ENCODE assay signal across 16 cellular contexts in the genomic region with DNA sequence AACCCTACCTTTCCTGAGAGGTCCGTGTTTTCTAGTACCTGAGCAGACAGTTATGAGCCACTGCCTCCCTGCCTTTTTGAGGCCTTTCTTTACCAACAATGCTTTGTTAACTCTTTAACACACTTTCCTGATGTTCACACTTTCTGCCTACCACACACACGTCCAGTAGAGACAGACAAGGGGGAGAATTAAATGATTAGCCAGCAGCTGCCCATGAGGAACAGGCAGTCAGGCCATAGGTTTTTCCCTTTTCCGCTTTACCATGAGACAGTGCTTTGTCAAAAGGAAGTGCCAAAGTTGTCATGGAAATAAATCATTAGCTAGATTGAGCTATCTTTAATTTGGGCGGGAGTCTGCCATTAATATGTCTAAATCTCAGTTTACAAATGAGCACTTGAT.
DNase-seq lines count a peak whose midpoint lies in the region; ATAC-seq, FAIRE-seq and TF ChIP-seq lines count a peak whose summit lies in the region.
"Had no signal": no experiment of that assay in that cellular context is flagged by ENCODE, and none has a peak within 500 bp of the region (broad histone marks: within the 10 kb centered on the region; RNA-seq: fewer than 3 reads in every experiment).

No MANE protein-coding gene starts in this region.

- TF ChIP-seq POLR2A in H1 (IDR thresholded peaks at IDR 0.05; ENCODE audit: control extremely low read depth in 1 of 2, low read depth in 2 of 2, low read length in 2 of 2), result no peak

- H3K9me3 Mint-ChIP-seq in T-helper 1 cell treated with Interleukin-12 subunit alpha and Interleukin-12 subunit beta and Interleukin-4 antibody, amounts not matched to agents 30 μg/mL and 1 μg/mL, for 36 hours, result no peaks in the 10 kb centered on the region
- no peaks in the 10 kb centered on the region for H3K9me3 Mint-ChIP-seq in WTC11

- FAIRE-seq in H1 (lab: Jason Lieb, UNC), result no peak
- FAIRE-seq: A549 had no signal

- H3K27me3 ChIP-seq in H1 (replicated peaks in 1 of 4; ENCODE audit: control insufficient read depth in 3 of 4, extremely low read depth in 1 of 4, insufficient read depth in 3 of 4, low read length in 3 of 4) (no peaks in the 10 kb centered on the region), neuronal stem cell (ENCODE audit: control insufficient read depth in 3 of 3, insufficient read depth in 3 of 3, low read depth in 1 of 3, low read length in 3 of 3) (no peaks in the 10 kb centered on the region)
- H3K27me3 ChIP-seq: adrenal gland, left lung had no signal

- H3K4me2 ChIP-seq in H1 (ENCODE audit: insufficient read depth in 1 of 2, low read depth in 2 of 2, low read length in 2 of 2), result no peak overlapping the region
- H3K4me2 ChIP-seq in neuronal stem cell (ENCODE audit: insufficient read depth, low read length, poor library complexity, severe bottlenecking), result no peak overlapping the region
- H3K4me2 ChIP-seq: A549 had no signal

- peaks cover 0 to 74% of the 10 kb centered on the region in 2 experiments; a peak in 3 of 4 replicates for H3K79me2 ChIP-seq in H1 (ENCODE audit: control insufficient read depth in 1 of 2, insufficient read depth in 2 of 2, low read length in 2 of 2)

- POLR2A ChIA-PET in WTC11 (lab: Charles Lee), result no interaction called here
- POLR2A ChIA-PET in H1 (lab: Charles Lee; ENCODE audit: partially characterized antibody), result no interaction called here

- H2BK15ac ChIP-seq in H1 (ENCODE audit: low read length), result no peak overlapping the region
- no peak overlapping the region for H2BK15ac ChIP-seq in neuronal stem cell (ENCODE audit: low read length)

- H3K23ac ChIP-seq in H1 (ENCODE audit: insufficient read length), result no peak overlapping the region
- no peak overlapping the region for H3K23ac ChIP-seq in neuronal stem cell (ENCODE audit: low read depth, low read length, poor library complexity)

- 0 out of 2 replicates have a peak overlapping the region, but pooled peaks have one; percentile 17 for H3K27ac ChIP-seq in H1 (ENCODE audit: low read depth, low read length)
- H3K27ac ChIP-seq in neuronal stem cell (replicated peaks; ENCODE audit: low read length), result peak overlapping the region; percentile 27
- H3K27ac ChIP-seq: A549, adrenal gland, left lung had no signal

- no peaks in the 10 kb centered on the region for H3K23me2 ChIP-seq in H1 (ENCODE audit: low read depth, low read length)

- no peaks in the 10 kb centered on the region for H3K36me3 Mint-ChIP-seq in T-helper 1 cell treated with Interleukin-12 subunit alpha and Interleukin-12 subunit beta and Interleukin-4 antibody, amounts not matched to agents 30 μg/mL and 1 μg/mL, for 36 hours (ENCODE audit: low read depth)
- H3K36me3 Mint-ChIP-seq in WTC11, result no peaks in the 10 kb centered on the region

- H3K4ac ChIP-seq in H1 (replicated peaks; ENCODE audit: insufficient read length, low read depth, low read length) (no peak overlapping the region), neuronal stem cell (ENCODE audit: low read length) (no peak overlapping the region)

- H3K18ac ChIP-seq in H1 (ENCODE audit: extremely low read depth, low read length), result no peak overlapping the region
- no peak overlapping the region for H3K18ac ChIP-seq in neuronal stem cell (ENCODE audit: low read length)

- no peak overlapping the region for H2BK120ac ChIP-seq in H1 (replicated peaks; ENCODE audit: low read depth, low read length)
- no peak overlapping the region for H2BK120ac ChIP-seq in neuronal stem cell (ENCODE audit: low read depth, low read length)

- H3K79me1 ChIP-seq in H1 (ENCODE audit: low read depth, low read length), result peaks cover 2% of the 10 kb centered on the region; the same call in 1 of the 2 replicates
- H3K79me1 ChIP-seq in neuronal stem cell (ENCODE audit: low read depth, low read length), result no peaks in the 10 kb centered on the region

- H2BK5ac ChIP-seq in H1 (ENCODE audit: low read depth, low read length), result no peak overlapping the region
- no peak overlapping the region for H2BK5ac ChIP-seq in neuronal stem cell (ENCODE audit: low read length)

- TF ChIP-seq RAD21 in H1 (IDR thresholded peaks at IDR 0.05 in 1 of 2, conservative IDR thresholded peaks at IDR 0.05 in 1 of 2; ENCODE audit: low read depth in 2 of 2, low read length in 2 of 2), result no peak

- peak overlapping the region; percentile 37 for H3K4me3 Mint-ChIP-seq in T-helper 1 cell treated with Interleukin-12 subunit alpha and Interleukin-12 subunit beta and Interleukin-4 antibody, amounts not matched to agents 30 μg/mL and 1 μg/mL, for 36 hours
- H3K4me3 Mint-ChIP-seq in WTC11, result no peak overlapping the region

- TF ChIP-seq CTCF in WTC11 (IDR thresholded peaks at IDR 0.05) (no peak), H1 (IDR thresholded peaks at IDR 0.05; ENCODE audit: control extremely low read depth in 1 of 3, insufficient read depth in 1 of 3, low read depth in 1 of 3, low read length in 3 of 3) (no peak)

- CTCF ChIA-PET in WTC11 (lab: Charles Lee) (interaction anchor here (2.6 kb wide), 1 partner anchor 123 kb away, joined by 5 read pairs; no protein-coding TSS in a partner anchor), H1 (lab: Charles Lee; ENCODE audit: partially characterized antibody) (interaction anchor here (1.0 to 1.1 kb wide), 3 partner anchors 9 to 100 kb away, joined by 3 read pairs; no protein-coding TSS in a partner anchor)

- H2AK5ac ChIP-seq in H1 (ENCODE audit: low read depth, low read length) (no peak overlapping the region), neuronal stem cell (ENCODE audit: low read depth, low read length) (no peak overlapping the region)

- TF ChIP-seq EP300 in H1 (IDR thresholded peaks at IDR 0.05; ENCODE audit: borderline replicate concordance in 1 of 2, low read depth in 2 of 2, low read length in 2 of 2), result no peak

- H3K9ac ChIP-seq in H1 (replicated peaks in 1 of 4; ENCODE audit: extremely low read depth in 1 of 4, low read depth in 3 of 4, low read length in 3 of 4) (no peak overlapping the region), neuronal stem cell (ENCODE audit: low read depth, low read length, poor library complexity) (no peak overlapping the region)
- H3K9ac ChIP-seq: SK-N-SH had no signal

- H2BK12ac ChIP-seq in H1 (ENCODE audit: low read depth, low read length) (0 out of 2 replicates have a peak overlapping the region, but pooled peaks have one; percentile 1), neuronal stem cell (ENCODE audit: low read length) (no peak overlapping the region)

- H3K14ac ChIP-seq in H1 (ENCODE audit: insufficient read length) (no peak overlapping the region), neuronal stem cell (ENCODE audit: low read length) (no peak overlapping the region)

- ATAC-seq in WTC11 (no peak), GM19397 (IDR thresholded peaks at IDR 0.05; ENCODE audit: unreplicated experiment) (no peak), HG03565 (IDR thresholded peaks at IDR 0.05; ENCODE audit: unreplicated experiment) (no peak)
- ATAC-seq: A549; activated CD4-positive, CD25-positive, alpha-beta regulatory T cell treated with anti-CD3 and anti-CD28 coated beads, Interleukin-2, amount 50 U/mL, for 24 hours; left lung had no signal

- H3K4me3 ChIP-seq in H1 (ENCODE audit: extremely low read depth in 1 of 4, insufficient read depth in 2 of 4, low read depth in 3 of 4, low read length in 4 of 4) (no peak overlapping the region), neuronal stem cell (ENCODE audit: low read length in 2 of 2) (no peak overlapping the region)
- H3K4me3 ChIP-seq: A549, adrenal gland, left lung had no signal

- WGBS in H1 (ENCODE audit: extremely low coverage in 1 of 2, insufficient coverage in 1 of 2, insufficient read length in 1 of 2, insufficient replicate concordance in 2 of 2, low coverage in 1 of 2, low lambda C conversion rate in 2 of 2, missing lambda C conversion rate in 1 of 2), 2 experiments, result 78% methylated on average over 4 of the region's 4 CpGs; no CpG with 5 or more reads in 1 of the 2 experiments
- no CpG with 5 or more reads among the region's 4 CpGs for WGBS in neuronal stem cell (ENCODE audit: extremely low coverage in 2 of 2, insufficient read length in 2 of 2, insufficient replicate concordance in 1 of 2), 2 donors

- H3K27ac Mint-ChIP-seq in T-helper 1 cell treated with Interleukin-12 subunit alpha and Interleukin-12 subunit beta and Interleukin-4 antibody, amounts not matched to agents 30 μg/mL and 1 μg/mL, for 36 hours, result peak overlapping the region; percentile 84
- H3K27ac Mint-ChIP-seq in WTC11, result peak overlapping the region; percentile 81

- no peak overlapping the region for H2BK20ac ChIP-seq in H1 (ENCODE audit: low read length)

- H4K5ac ChIP-seq in H1 (ENCODE audit: insufficient read length, low read depth, low read length), result no peak overlapping the region

- H4K91ac ChIP-seq in H1 (replicated peaks; ENCODE audit: insufficient read length, low read length) (no peak overlapping the region), neuronal stem cell (ENCODE audit: low read depth, low read length, poor library complexity) (no peak overlapping the region)

- DNase-seq in T-helper 1 cell (no peak), WTC11 (ENCODE audit: low spot score) (no peak), H1 (ENCODE audit: low read depth in 1 of 2, low spot score in 2 of 2) (no peak), neuronal stem cell (ENCODE audit: low spot score) (no peak), NCI-H510A treated with DMSO at 0.1 percent for 48 hours (lab: John Stamatoyannopoulos, UW) (no peak)
- DNase-seq: adrenal gland; effector CD4-positive, alpha-beta T cell; left lung; NCI-H187 treated with DMSO at 0.1 percent for 48 hours; NK-92 treated with Interleukin-12 subunit alpha and Interleukin-12 subunit beta, amount 100 ng/mL, for 24 hours; SK-N-SH had no signal

- H4K8ac ChIP-seq in H1 (ENCODE audit: extremely low read depth, insufficient read depth, low read length) (no peak overlapping the region), neuronal stem cell (ENCODE audit: low read depth, low read length) (no peak overlapping the region)

- H3K56ac ChIP-seq in H1 (replicated peaks; ENCODE audit: insufficient read length, low read depth, low read length), result no peak overlapping the region

- H3K27me3 Mint-ChIP-seq in T-helper 1 cell treated with Interleukin-12 subunit alpha and Interleukin-12 subunit beta and Interleukin-4 antibody, amounts not matched to agents 30 μg/mL and 1 μg/mL, for 36 hours (ENCODE audit: low read depth), result no peaks in the 10 kb centered on the region
- no peaks in the 10 kb centered on the region for H3K27me3 Mint-ChIP-seq in WTC11 (ENCODE audit: low read depth)

- peaks cover 1 to 2% of the 10 kb centered on the region in 2 experiments for H4K20me1 ChIP-seq in H1 (replicated peaks in 1 of 2; ENCODE audit: control insufficient read depth in 1 of 2, insufficient read depth in 2 of 2, low read length in 2 of 2)

- H2AFZ ChIP-seq in H1 (ENCODE audit: low read length) (no peak overlapping the region), neuronal stem cell (ENCODE audit: low read length) (peak overlapping the region; percentile 33)

- peaks cover 42% of the 10 kb centered on the region for H3K4me1 Mint-ChIP-seq in T-helper 1 cell treated with Interleukin-12 subunit alpha and Interleukin-12 subunit beta and Interleukin-4 antibody, amounts not matched to agents 30 μg/mL and 1 μg/mL, for 36 hours (ENCODE audit: low read depth)
- H3K4me1 Mint-ChIP-seq in WTC11, result peaks cover 42% of the 10 kb centered on the region

- H3K9me3 ChIP-seq in H1 (ENCODE audit: insufficient read depth in 2 of 2, low read depth in 1 of 2, low read length in 1 of 2) (no peaks in the 10 kb centered on the region), neuronal stem cell (replicated peaks in 1 of 2; ENCODE audit: control insufficient read depth in 2 of 2, insufficient read depth in 1 of 2, low read depth in 1 of 2, low read length in 2 of 2) (no peaks in the 10 kb centered on the region)
- H3K9me3 ChIP-seq: A549, adrenal gland, left lung, SK-N-SH had no signal

- H3K4me1 ChIP-seq in H1 (replicated peaks in 1 of 4; ENCODE audit: control insufficient read depth in 3 of 4, insufficient read depth in 4 of 4, low read length in 3 of 4) (peaks cover 0 to 18% (median 9%) of the 10 kb centered on the region in 4 experiments; a peak in 6 of 7 replicates), neuronal stem cell (ENCODE audit: control insufficient read depth in 2 of 2, insufficient read depth in 1 of 2, low read depth in 1 of 2, low read length in 2 of 2) (peaks cover 13 to 29% of the 10 kb centered on the region in 2 donors)
- H3K4me1 ChIP-seq: A549 had no signal

- H3K36me3 ChIP-seq in H1 (ENCODE audit: control insufficient read depth in 2 of 4, insufficient read depth in 4 of 4, low read length in 3 of 4), result no peaks in the 10 kb centered on the region
- no peaks in the 10 kb centered on the region for H3K36me3 ChIP-seq in neuronal stem cell (replicated peaks in 1 of 2; ENCODE audit: control insufficient read depth in 2 of 2, insufficient read depth in 2 of 2, low read length in 2 of 2)
- H3K36me3 ChIP-seq: adrenal gland, left lung had no signal
